20 cellular contexts compared by ENCODE assay signal in genomic region chr13:111874981-111875380, GRCh38.
A peak's percentile ranks its signal among the peaks of the same experiment; 100 is the strongest.
DNase-seq lines count a peak whose midpoint lies in the region; ATAC-seq and TF ChIP-seq lines count a peak whose summit lies in the region.
"Had no signal": no experiment of that assay in that cellular context is flagged by ENCODE, and none has a peak within 500 bp of the region (broad histone marks: within the 10 kb centered on the region; RNA-seq: fewer than 3 reads in every experiment).

No MANE protein-coding gene starts in this region.

- DNase-seq in chondrocyte (ENCODE audit: low spot score) (peak; percentile 67), coronary artery (ENCODE audit: low spot score) (peak; percentile 60), islet precursor cell (peak; percentile 18), type B pancreatic cell (ENCODE audit: extremely low spot score, unreplicated experiment) (peak; percentile 31), HAP-1 (ENCODE audit: low spot score in 2 of 2) (no peak)
- DNase-seq: ACHN; BE2C; C1 segment of cervical spinal cord; CD4-positive, CD25-positive, alpha-beta regulatory T cell; CD8-positive, alpha-beta memory T cell; COR-L47; DMS 273 treated with DMSO at 0.1 percent for 48 hours; DMS53; DND-41; EL; H9; IMR-90 had no signal

- H3K4me1 Mint-ChIP-seq in chondrocyte (ENCODE audit: low read depth) (no peaks in the 10 kb centered on the region), type B pancreatic cell (ENCODE audit: unreplicated experiment) (no peaks in the 10 kb centered on the region)
- H3K4me1 Mint-ChIP-seq: CD4-positive, CD25-positive, alpha-beta regulatory T cell; CD8-positive, alpha-beta memory T cell had no signal

- H3K4me3 ChIP-seq in coronary artery (no peak overlapping the region), HAP-1 (no peak overlapping the region)
- H3K4me3 ChIP-seq: GM12878 had no signal

- no peak for ATAC-seq in HG02981 (IDR thresholded peaks at IDR 0.05; ENCODE audit: unreplicated experiment)
- no peak for ATAC-seq in GM19397 (IDR thresholded peaks at IDR 0.05; ENCODE audit: unreplicated experiment)
- ATAC-seq: GM12878 had no signal

- no peaks in the 10 kb centered on the region for H3K4me1 ChIP-seq in HAP-1
- H3K4me1 ChIP-seq: BE2C had no signal

- H3K9me3 Mint-ChIP-seq in chondrocyte (ENCODE audit: low read depth) (peaks cover 6% of the 10 kb centered on the region), type B pancreatic cell (no peaks in the 10 kb centered on the region)

- no peaks in the 10 kb centered on the region for H3K36me3 Mint-ChIP-seq in chondrocyte (ENCODE audit: low read depth)
- no peaks in the 10 kb centered on the region for H3K36me3 Mint-ChIP-seq in type B pancreatic cell
- H3K36me3 Mint-ChIP-seq: CD4-positive, CD25-positive, alpha-beta regulatory T cell; CD8-positive, alpha-beta memory T cell had no signal

- H3K27me3 Mint-ChIP-seq in chondrocyte (ENCODE audit: low read depth) (peaks cover 16% of the 10 kb centered on the region), type B pancreatic cell (peaks cover 49% of the 10 kb centered on the region)
- H3K27me3 Mint-ChIP-seq: CD4-positive, CD25-positive, alpha-beta regulatory T cell had no signal

- no peaks in the 10 kb centered on the region for H3K9me3 ChIP-seq in HAP-1
- H3K9me3 ChIP-seq: BE2C had no signal

- H3K36me3 ChIP-seq in HAP-1 (replicated peaks): no peaks in the 10 kb centered on the region
- H3K36me3 ChIP-seq: BE2C had no signal

- H3K27ac ChIP-seq in coronary artery: no peak overlapping the region

- in situ Hi-C loops in HAP-1 (cut with MboI; ENCODE audit: low sequenced_read_pairs): no loop called here

- no peak overlapping the region for H3K4me3 Mint-ChIP-seq in chondrocyte (ENCODE audit: unreplicated experiment)
- no peak overlapping the region for H3K4me3 Mint-ChIP-seq in type B pancreatic cell
- H3K4me3 Mint-ChIP-seq: CD4-positive, CD25-positive, alpha-beta regulatory T cell; CD8-positive, alpha-beta memory T cell; H9 had no signal

- H3K27me3 ChIP-seq in HAP-1 (ENCODE audit: low read depth): no peaks in the 10 kb centered on the region

- TF ChIP-seq CTCF in chondrocyte (IDR thresholded peaks at IDR 0.05): no peak
- no peak for TF ChIP-seq CTCF in coronary artery (IDR thresholded peaks at IDR 0.05)
- no peak for TF ChIP-seq CTCF in type B pancreatic cell (conservative IDR thresholded peaks at IDR 0.05)

- H3K27ac Mint-ChIP-seq in chondrocyte (ENCODE audit: unreplicated experiment) (no peak overlapping the region), type B pancreatic cell (no peak overlapping the region)
- H3K27ac Mint-ChIP-seq: CD4-positive, CD25-positive, alpha-beta regulatory T cell; CD8-positive, alpha-beta memory T cell; H9 had no signal

Comparison
In these comparisons a context has a peak if more than half of its experiments do, and no peak if none do; other contexts are left out.
1. DNase-seq: peak in chondrocyte (single experiment), coronary artery (single experiment), islet precursor cell (single experiment) and type B pancreatic cell (single experiment); none in HAP-1 (0 of 2).